Comparison of ENCODE assay signal across 12 cellular contexts in the genomic region with DNA sequence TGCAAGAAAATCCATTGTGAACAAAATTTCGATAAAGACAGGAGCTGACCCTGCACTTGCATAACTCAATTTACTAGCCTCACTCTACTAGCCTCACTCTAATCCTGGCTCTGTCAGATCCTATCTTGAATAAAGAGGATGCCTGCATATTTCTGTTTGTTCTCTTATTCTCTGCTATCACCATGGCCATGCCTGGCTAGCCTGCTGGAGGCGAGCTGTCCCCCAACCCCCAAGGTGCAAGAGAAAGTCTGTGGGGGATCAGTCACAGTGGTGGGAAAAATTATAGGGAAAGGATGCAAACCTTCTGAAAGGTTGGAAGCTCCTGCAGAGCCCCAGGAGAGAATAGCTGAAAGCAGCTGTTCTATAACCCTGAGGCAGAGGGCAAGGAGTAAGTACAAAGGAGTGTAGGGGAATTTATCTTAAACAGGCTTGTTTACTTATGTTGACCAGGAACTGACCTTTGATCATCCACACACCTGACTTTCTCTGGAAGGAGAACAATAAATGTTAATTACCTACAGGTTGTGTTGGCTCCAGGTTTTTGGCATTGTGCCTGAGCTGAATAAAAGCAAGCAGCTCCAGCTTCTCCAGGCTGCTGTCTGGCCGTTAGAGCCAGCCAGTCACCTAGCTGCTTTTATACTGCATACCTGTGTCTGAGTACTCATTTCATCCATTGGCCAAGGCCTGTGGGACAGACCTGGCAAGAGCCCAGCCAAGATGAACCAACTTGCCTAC.
DNase-seq lines count a peak whose midpoint lies in the region; ATAC-seq, FAIRE-seq and TF ChIP-seq lines count a peak whose summit lies in the region.
"Had no signal": no experiment of that assay in that cellular context is flagged by ENCODE, and none has a peak within 500 bp of the region (broad histone marks: within the 10 kb centered on the region; RNA-seq: fewer than 3 reads in every experiment).

No MANE protein-coding gene starts in this region.

- H3K56ac ChIP-seq in IMR-90 (ENCODE audit: extremely low read depth, insufficient read depth, low read length) = no peak overlapping the region

- H2BK15ac ChIP-seq in IMR-90 (ENCODE audit: low read depth, low read length) = no peak overlapping the region

- H2AK9ac ChIP-seq in IMR-90 (replicated peaks; ENCODE audit: low read depth, low read length, poor library complexity) = no peak overlapping the region

- H2BK20ac ChIP-seq in IMR-90 (ENCODE audit: low read depth, low read length) = peak overlapping the region; percentile 18; the same call in 1 of the 2 replicates

- H3K4me2 ChIP-seq in IMR-90 (ENCODE audit: low read depth, low read length) = no peak overlapping the region

- H3K4ac ChIP-seq in IMR-90 (ENCODE audit: low read depth, low read length) = peak overlapping the region; percentile 45; the same call in 1 of the 2 replicates

- H3K79me1 ChIP-seq in IMR-90 (ENCODE audit: low read depth in 1 of 2, low read length in 2 of 2) = no peaks in the 10 kb centered on the region

- no peak overlapping the region for H3K9ac ChIP-seq in IMR-90 (ENCODE audit: low read depth, low read length)

- H3K9me3 ChIP-seq in IMR-90 (ENCODE audit: control insufficient read depth, insufficient read depth, low read length) (0 out of 2 replicates have a peak, but pooled peaks cover 2% of the 10 kb centered on the region), prostate gland (no peaks in the 10 kb centered on the region)
- H3K9me3 ChIP-seq: neutrophil had no signal

- FAIRE-seq in GM12891 (lab: Jason Lieb, UNC) = no peak

- intact Hi-C loops in IMR-90 (cut with micrococcal nuclease) (loop anchor here (10.0 kb wide), 1 partner anchor 1082 kb away; a partner anchor contains a TSS), prostate gland (cut with DNase I) (no loop called here)

- H3K27me3 ChIP-seq in IMR-90 (ENCODE audit: control insufficient read depth, insufficient read depth, low read length) (no peaks in the 10 kb centered on the region), prostate gland (replicated peaks; ENCODE audit: insufficient read depth) (no peaks in the 10 kb centered on the region)

- CTCF ChIA-PET in IMR-90 (lab: Yijun Ruan, JAX) = no interaction called here

- H2AK5ac ChIP-seq in IMR-90 (ENCODE audit: low read depth, low read length) = no peak overlapping the region; the same call in 1 of the 2 replicates

- H3K14ac ChIP-seq in IMR-90 (replicated peaks; ENCODE audit: low read depth, low read length) = peak overlapping the region; percentile 26; the same call in 1 of the 2 replicates

- H3K23ac ChIP-seq in IMR-90 (ENCODE audit: low read depth, low read length) = no peak overlapping the region

- no peaks in the 10 kb centered on the region for H4K20me1 ChIP-seq in IMR-90 (ENCODE audit: insufficient read depth, low read length)

- no peaks in the 10 kb centered on the region; the same call in 1 of the 2 replicates for H3K9me1 ChIP-seq in IMR-90 (ENCODE audit: insufficient read depth, low read length)

- no peak overlapping the region for H4K8ac ChIP-seq in IMR-90 (ENCODE audit: low read depth in 2 of 2, low read length in 2 of 2)

- ATAC-seq in IMR-90 (ENCODE audit: low read depth) = no peak
- ATAC-seq in GM19455 (IDR thresholded peaks at IDR 0.05; ENCODE audit: unreplicated experiment) = no peak
- no peak for ATAC-seq in GM21381 (IDR thresholded peaks at IDR 0.05; ENCODE audit: unreplicated experiment)
- ATAC-seq: activated T-cell treated with anti-CD3 and anti-CD28 coated beads, Interleukin-2, amount 50 U/mL, for 72 hours; stimulated activated naive CD8-positive, alpha-beta T cell treated with anti-CD3 and anti-CD28 coated beads, Interleukin-15, Interleukin-2, amounts not matched to agents 100 U/mL and 50 U/mL, for 24 hours had no signal

- peak overlapping the region; percentile 28; the same call in 1 of the 2 replicates for H3K18ac ChIP-seq in IMR-90 (ENCODE audit: low read depth, low read length)

- no TSS peak for BruUV-seq in IMR-90 (replicated peaks; lab: Mats Ljungman, UMichigan)

- DNase-seq in IMR-90 (no peak), NCI-H774 (lab: John Stamatoyannopoulos, UW) (peak; percentile 25), epithelial cell of esophagus (ENCODE audit: low read depth) (peak; percentile 80), prostate gland (ENCODE audit: low spot score) (peak; percentile 35), GM12891 (ENCODE audit: insufficient read length, low spot score) (no peak)
- no peak for DNase-seq in stimulated activated CD4-positive, alpha-beta T cell treated with anti-CD3 and anti-CD28 coated beads, Interleukin-2, amount 100 ng/mL, for 24 hours
- DNase-seq: activated T-cell treated with anti-CD3 and anti-CD28 coated beads, Interleukin-2, amount 50 U/mL, for 72 hours; NCI-H1436; stimulated activated naive CD8-positive, alpha-beta T cell treated with anti-CD3 and anti-CD28 coated beads, Interleukin-15, Interleukin-2, amounts not matched to agents 100 U/mL and 50 U/mL, for 24 hours had no signal

- TF ChIP-seq POLR2A in IMR-90 (IDR thresholded peaks at IDR 0.05; ENCODE audit: low read depth, low read length) (no peak), prostate gland (IDR thresholded peaks at IDR 0.05) (no peak), GM12891 (IDR thresholded peaks at IDR 0.05; ENCODE audit: low read depth, low read length) (no peak)

- H2BK120ac ChIP-seq in IMR-90 (ENCODE audit: low read depth, low read length) = peak overlapping the region; percentile 29

- TF ChIP-seq CTCF in IMR-90 (conservative IDR thresholded peaks at IDR 0.05; ENCODE audit: low read depth, low read length) = no peak
- TF ChIP-seq CTCF in epithelial cell of esophagus (IDR thresholded peaks at IDR 0.05; ENCODE audit: insufficient read depth, low read depth, low read length, missing control alignments) = no peak
- no peak for TF ChIP-seq CTCF in prostate gland (IDR thresholded peaks at IDR 0.05)

- POLR2A ChIA-PET in IMR-90 (lab: Charles Lee; ENCODE audit: unreplicated experiment) = no interaction called here

- H3K27ac ChIP-seq in IMR-90 (ENCODE audit: insufficient read depth, low read length) (no peak overlapping the region), prostate gland (no peak overlapping the region)
- H3K27ac ChIP-seq: neutrophil had no signal

- peak overlapping the region; percentile 14; the same call in 1 of the 2 replicates for H4K91ac ChIP-seq in IMR-90 (ENCODE audit: insufficient read depth, low read depth, low read length)

- H3K4me1 ChIP-seq in IMR-90 (ENCODE audit: control insufficient read depth, insufficient read depth, low read length) = peaks cover 15% of the 10 kb centered on the region
- H3K4me1 ChIP-seq in prostate gland (replicated peaks) = peaks cover 3% of the 10 kb centered on the region

- dilution Hi-C loops in IMR-90 (cut with HindIII; ENCODE audit: low sequenced_read_pairs, unreplicated experiment) = no loop called here

- no peak overlapping the region for H2BK5ac ChIP-seq in IMR-90 (ENCODE audit: low read depth, low read length, poor library complexity, severe bottlenecking)

- H4K5ac ChIP-seq in IMR-90 (ENCODE audit: low read depth, low read length) = peak overlapping the region; percentile 60; the same call in 1 of the 2 replicates

- in situ Hi-C loops in IMR-90 (cut with MboI; ENCODE audit: low sequenced_read_pairs) = loop anchor here (25.0 kb wide), 1 partner anchor 610 kb away; no protein-coding TSS in a partner anchor

- H3K36me3 ChIP-seq in IMR-90 (ENCODE audit: control insufficient read depth, insufficient read depth, low read length) = no peaks in the 10 kb centered on the region
- no peaks in the 10 kb centered on the region for H3K36me3 ChIP-seq in prostate gland
- H3K36me3 ChIP-seq: neutrophil had no signal

- H3K4me3 ChIP-seq in IMR-90 (ENCODE audit: insufficient read depth, low read depth, low read length) (no peak overlapping the region), epithelial cell of esophagus (ENCODE audit: low read length) (no peak overlapping the region), prostate gland (no peak overlapping the region)

- WGBS in IMR-90 (ENCODE audit: extremely low coverage in 2 of 2, insufficient read length in 1 of 2), 2 experiments = no CpG with 5 or more reads among the region's 3 CpGs
- WGBS in prostate gland = 50% methylated on average over 3 of the region's 3 CpGs

- TF ChIP-seq RAD21 in IMR-90 (IDR thresholded peaks at IDR 0.05; ENCODE audit: low read length) = no peak

- no peak overlapping the region for H2AFZ ChIP-seq in IMR-90 (replicated peaks; ENCODE audit: low read length, poor library complexity)

TF ChIP-seq in IMR-90, 13 proteins besides CTCF, POLR2A, EP300 and RAD21 (continues in another document):
- TF ChIP-seq BHLHE40 (IDR thresholded peaks at IDR 0.05; ENCODE audit: low read depth, low read length) (no peak), MAZ (IDR thresholded peaks at IDR 0.05; ENCODE audit: borderline replicate concordance, low read depth, low read length) (no peak), MAFK (IDR thresholded peaks at IDR 0.05; ENCODE audit: low read depth, low read length) (no peak), RFX5 (IDR thresholded peaks at IDR 0.05; ENCODE audit: low read depth, low read length) (no peak), MXI1 (IDR thresholded peaks at IDR 0.05; ENCODE audit: borderline replicate concordance, low read depth, low read length) (no peak)
- TF ChIP-seq, protein P1, sequence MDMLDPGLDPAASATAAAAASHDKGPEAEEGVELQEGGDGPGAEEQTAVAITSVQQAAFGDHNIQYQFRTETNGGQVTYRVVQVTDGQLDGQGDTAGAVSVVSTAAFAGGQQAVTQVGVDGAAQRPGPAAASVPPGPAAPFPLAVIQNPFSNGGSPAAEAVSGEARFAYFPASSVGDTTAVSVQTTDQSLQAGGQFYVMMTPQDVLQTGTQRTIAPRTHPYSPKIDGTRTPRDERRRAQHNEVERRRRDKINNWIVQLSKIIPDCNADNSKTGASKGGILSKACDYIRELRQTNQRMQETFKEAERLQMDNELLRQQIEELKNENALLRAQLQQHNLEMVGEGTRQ (IDR thresholded peaks at IDR 0.05; ENCODE audit: low read depth, low read length) = no peak

TF ChIP-seq in GM12891, 5 proteins besides CTCF, POLR2A, EP300 and RAD21:
- TF ChIP-seq POLR2AphosphoS5 (IDR thresholded peaks at IDR 0.05; ENCODE audit: low read depth, low read length) (no peak), TAF1 (IDR thresholded peaks at IDR 0.05; ENCODE audit: low read depth, low read length) (no peak), PAX5 (IDR thresholded peaks at IDR 0.05; ENCODE audit: insufficient read depth, low read length, severe bottlenecking) (no peak), SPI1 (IDR thresholded peaks at IDR 0.05; ENCODE audit: low read depth, low read length) (no peak), POU2F2 (IDR thresholded peaks at IDR 0.05; ENCODE audit: low read depth, low read length) (no peak)

Comparison
In these comparisons a context has a peak if more than half of its experiments do, and no peak if none do; other contexts are left out.
1. DNase-seq: peak in NCI-H774 (single experiment), epithelial cell of esophagus (single experiment) and prostate gland (single experiment); none in IMR-90 (single experiment), GM12891 (single experiment) and stimulated activated CD4-positive, alpha-beta T cell treated with anti-CD3 and anti-CD28 coated beads, Interleukin-2, amount 100 ng/mL, for 24 hours (0 of 2).